In genomic region chr2:216410550-216410949, GRCh38 we compare ENCODE assay signal across 21 cellular contexts. TPM values are rescaled to one million over a fixed set of nuclear protein-coding genes. Genes with fewer than 3 reads are reported as not detected.
"Had no signal": no experiment of that assay in that cellular context is flagged by ENCODE, and none has a peak within 500 bp of the region (broad histone marks: within the 10 kb centered on the region; RNA-seq: fewer than 3 reads in every experiment).

No MANE protein-coding gene starts in this region.

- H3K27ac ChIP-seq: body of pancreas, hepatocyte, parathyroid adenoma, testis, upper lobe of left lung had no signal

- H3K4me1 ChIP-seq: parathyroid adenoma had no signal

- H3K27me3 Mint-ChIP-seq: activated naive CD8-positive, alpha-beta T cell; stimulated activated naive CD8-positive, alpha-beta T cell treated with anti-CD3 and anti-CD28 coated beads, Interleukin-15, amount 100 ng/mL, for 72 hours had no signal

- H3K4me3 ChIP-seq: body of pancreas, hepatocyte, mucosa of descending colon, testis, upper lobe of left lung had no signal

- DNase-seq: activated CD4-positive, alpha-beta T cell treated with anti-CD3 and anti-CD28 coated beads, Interleukin-2, amount 10 ng/mL, durations not matched to agents 24 days and 14 days; activated CD4-positive, CD25-positive, alpha-beta regulatory T cell; activated CD8-positive, alpha-beta memory T cell treated with anti-CD3 and anti-CD28 coated beads, Interleukin-2, amount 50 U/mL, for 48 hours; activated gamma-delta T cell treated with Interleukin-2 at 50 U/mL for 16 hours; amniotic stem cell; body of pancreas; caudate nucleus; erythroblast; kidney; left ventricle myocardium superior; mucosa of descending colon; naive thymus-derived CD4-positive, alpha-beta T cell; stimulated activated CD4-positive, alpha-beta T cell treated with anti-CD3 and anti-CD28 coated beads, Interleukin-1b, Interleukin-23, amount 100 ng/mL, for 48 hours; stimulated activated naive CD8-positive, alpha-beta T cell treated with anti-CD3 and anti-CD28 coated beads, Interleukin-15, amount 100 ng/mL, for 72 hours; testis; upper lobe of left lung had no signal

- H3K27ac Mint-ChIP-seq: activated CD4-positive, alpha-beta T cell treated with anti-CD3 and anti-CD28 coated beads, Interleukin-2, amount 10 ng/mL, durations not matched to agents 24 days and 14 days; activated naive CD8-positive, alpha-beta T cell; memory B cell; naive thymus-derived CD4-positive, alpha-beta T cell; stimulated activated naive CD8-positive, alpha-beta T cell treated with anti-CD3 and anti-CD28 coated beads, Interleukin-15, amount 100 ng/mL, for 72 hours had no signal

- FAIRE-seq: colon, kidney had no signal

- H3K27me3 ChIP-seq: body of pancreas, testis, upper lobe of left lung had no signal

- ATAC-seq: body of pancreas; left ventricle myocardium superior; mucosa of descending colon; naive thymus-derived CD4-positive, alpha-beta T cell; stimulated activated naive CD8-positive, alpha-beta T cell treated with anti-CD3 and anti-CD28 coated beads, Interleukin-15, amount 100 ng/mL, for 72 hours had no signal

- H3K4me3 Mint-ChIP-seq: activated CD4-positive, alpha-beta T cell treated with anti-CD3 and anti-CD28 coated beads, Interleukin-2, amount 10 ng/mL, durations not matched to agents 24 days and 14 days; activated naive CD8-positive, alpha-beta T cell; memory B cell; naive thymus-derived CD4-positive, alpha-beta T cell; stimulated activated naive CD8-positive, alpha-beta T cell treated with anti-CD3 and anti-CD28 coated beads, Interleukin-15, amount 100 ng/mL, for 72 hours had no signal

- H3K9me3 ChIP-seq: body of pancreas, mucosa of descending colon, testis, upper lobe of left lung had no signal

RNA-seq across cellular contexts. Expression of gene MARCHF4, which starts 38.3 kb away (rescaled TPM):
- total RNA-seq: activated CD4-positive, alpha-beta T cell treated with anti-CD3 and anti-CD28 coated beads, Interleukin-2, amount 10 ng/mL, durations not matched to agents 24 days and 14 days; kidney; left ventricle myocardium superior; naive thymus-derived CD4-positive, alpha-beta T cell had no signal
- polyA plus RNA-seq: naive thymus-derived CD4-positive, alpha-beta T cell had no signal
